ENCODE assay signal across 20 cellular contexts in genomic region chr4:117965608-117966007, GRCh38.
DNase-seq lines count a peak whose midpoint lies in the region; ATAC-seq and TF ChIP-seq lines count a peak whose summit lies in the region.
"Had no signal": no experiment of that assay in that cellular context is flagged by ENCODE, and none has a peak within 500 bp of the region (broad histone marks: within the 10 kb centered on the region; RNA-seq: fewer than 3 reads in every experiment).

No MANE protein-coding gene starts in this region.

- no peaks in the 10 kb centered on the region for H3K4me1 Mint-ChIP-seq in WTC11
- H3K4me1 Mint-ChIP-seq: activated naive CD8-positive, alpha-beta T cell treated with anti-CD3 and anti-CD28 coated beads, Interleukin-2, amount 10 ng/mL, durations not matched to agents 7 days and 5 days; stimulated activated naive B cell treated with anti-CD40 and anti-IgM and Interleukin-4, amounts not matched to agents 10 μg/mL and 1 μg/mL and 100 μg/mL, for 72 hours had no signal

- TF ChIP-seq POLR2A in GM18505 (IDR thresholded peaks at IDR 0.05; ENCODE audit: borderline replicate concordance, extremely low read depth, insufficient read depth, insufficient read length), result no peak

- H3K4me3 ChIP-seq in neural cell (ENCODE audit: low read length), result peak overlapping the region; percentile 40
- H3K4me3 ChIP-seq: right lobe of liver, SK-N-MC, thyroid gland had no signal

- H3K27me3 ChIP-seq in neural cell (ENCODE audit: insufficient read depth, low read depth, low read length), result no peaks in the 10 kb centered on the region
- H3K27me3 ChIP-seq: right lobe of liver, thyroid gland had no signal

- no peaks in the 10 kb centered on the region for H4K20me1 ChIP-seq in neural cell (ENCODE audit: insufficient read depth)

- H3K27ac ChIP-seq in neural cell (ENCODE audit: low read length), result peak overlapping the region; percentile 84
- H3K27ac ChIP-seq: epithelial cell of prostate, right lobe of liver, SK-N-MC, thyroid gland had no signal

- H3K36me3 Mint-ChIP-seq in WTC11, result no peaks in the 10 kb centered on the region
- H3K36me3 Mint-ChIP-seq: activated naive CD8-positive, alpha-beta T cell treated with anti-CD3 and anti-CD28 coated beads, Interleukin-2, amount 10 ng/mL, durations not matched to agents 7 days and 5 days; CD8-positive, alpha-beta T cell; stimulated activated naive B cell treated with anti-CD40 and anti-IgM and Interleukin-4, amounts not matched to agents 10 μg/mL and 1 μg/mL and 100 μg/mL, for 72 hours had no signal

- peaks cover 7% of the 10 kb centered on the region for H3F3A ChIP-seq in neural cell (ENCODE audit: insufficient read depth, low read length, poor library complexity, severe bottlenecking)

- POLR2A ChIA-PET in WTC11 (lab: Charles Lee), result no interaction called here

- ATAC-seq in WTC11, result no peak
- ATAC-seq in GM18505 (IDR thresholded peaks at IDR 0.05; ENCODE audit: unreplicated experiment), result no peak
- ATAC-seq: CD8-positive, alpha-beta T cell; left cardiac atrium; right lobe of liver; stimulated activated naive B cell treated with anti-CD40 and anti-IgM and Interleukin-4, amounts not matched to agents 10 μg/mL and 1 μg/mL and 100 μg/mL, for 72 hours had no signal

- peak overlapping the region; percentile 28 for H3K4me2 ChIP-seq in neural cell (ENCODE audit: low read length)

- H2AFZ ChIP-seq in neural cell (ENCODE audit: low read depth, low read length), result no peak overlapping the region

- H3K9me2 ChIP-seq in neural cell (ENCODE audit: insufficient read depth, low read length), result no peaks in the 10 kb centered on the region

- H3K27me3 Mint-ChIP-seq in WTC11 (ENCODE audit: low read depth), result no peaks in the 10 kb centered on the region
- H3K27me3 Mint-ChIP-seq: activated naive CD8-positive, alpha-beta T cell treated with anti-CD3 and anti-CD28 coated beads, Interleukin-2, amount 10 ng/mL, durations not matched to agents 7 days and 5 days; stimulated activated naive B cell treated with anti-CD40 and anti-IgM and Interleukin-4, amounts not matched to agents 10 μg/mL and 1 μg/mL and 100 μg/mL, for 72 hours had no signal

- H3K4me3 Mint-ChIP-seq in WTC11, result no peak overlapping the region
- H3K4me3 Mint-ChIP-seq: activated naive CD8-positive, alpha-beta T cell treated with anti-CD3 and anti-CD28 coated beads, Interleukin-2, amount 10 ng/mL, durations not matched to agents 7 days and 5 days; activated T-helper 1 cell treated with anti-CD3 and anti-CD28 coated beads, Interleukin-12 subunit alpha, Interleukin-12 subunit beta, Interleukin-2, Interleukin-4 antibody, amounts not matched to agents 30 ng/mL and 10 ng/mL and 1 ng/mL, durations not matched to agents 14 hours and 24 hours and 36 hours; CD8-positive, alpha-beta T cell; stimulated activated naive B cell treated with anti-CD40 and anti-IgM and Interleukin-4, amounts not matched to agents 10 μg/mL and 1 μg/mL and 100 μg/mL, for 72 hours had no signal

- H3K9me3 ChIP-seq in neural cell (ENCODE audit: low read length), result no peaks in the 10 kb centered on the region
- H3K9me3 ChIP-seq: right lobe of liver, thyroid gland had no signal

- H3K36me3 ChIP-seq in neural cell (ENCODE audit: insufficient read depth, low read length), result no peaks in the 10 kb centered on the region
- H3K36me3 ChIP-seq: right lobe of liver, thyroid gland had no signal

- peak; percentile 99 for TF ChIP-seq EP300 in neural cell (conservative IDR thresholded peaks at IDR 0.05; ENCODE audit: poor library complexity, severe bottlenecking)

- TF ChIP-seq RAD21 in neural cell (conservative IDR thresholded peaks at IDR 0.05), result peak; percentile 36

- peak overlapping the region; percentile 42 for H3K9ac ChIP-seq in neural cell (ENCODE audit: low read length)

- peaks cover 10% of the 10 kb centered on the region for H3K9me3 Mint-ChIP-seq in WTC11
- H3K9me3 Mint-ChIP-seq: activated naive CD8-positive, alpha-beta T cell treated with anti-CD3 and anti-CD28 coated beads, Interleukin-2, amount 10 ng/mL, durations not matched to agents 7 days and 5 days; activated T-helper 1 cell treated with anti-CD3 and anti-CD28 coated beads, Interleukin-12 subunit alpha, Interleukin-12 subunit beta, Interleukin-2, Interleukin-4 antibody, amounts not matched to agents 30 ng/mL and 10 ng/mL and 1 ng/mL, durations not matched to agents 14 hours and 24 hours and 36 hours; CD8-positive, alpha-beta T cell had no signal

- CTCF ChIA-PET in WTC11 (lab: Charles Lee), result no interaction called here

- DNase-seq in ELR (ENCODE audit: low read depth) (peak; percentile 5), NCI-H2227 treated with DMSO at 0.1 percent for 48 hours (lab: John Stamatoyannopoulos, UW) (peak; percentile 15), cerebellum (ENCODE audit: low spot score) (peak; percentile 42), WTC11 (ENCODE audit: low spot score) (no peak), hepatic stellate cell (ENCODE audit: low spot score) (no peak), epidermal melanocyte (ENCODE audit: insufficient read length, low spot score) (no peak)
- DNase-seq: activated CD4-positive, CD25-positive, alpha-beta regulatory T cell treated with anti-CD3 and anti-CD28 coated beads, Interleukin-2, amount 50 U/mL, for 72 hours; activated naive CD8-positive, alpha-beta T cell treated with anti-CD3 and anti-CD28 coated beads, Interleukin-2, amount 10 ng/mL, durations not matched to agents 7 days and 5 days; CD8-positive, alpha-beta T cell; DND-41; left cardiac atrium; NCI-H1105; right lobe of liver; stimulated activated naive B cell treated with anti-CD40 and anti-IgM and Interleukin-4, amounts not matched to agents 10 μg/mL and 1 μg/mL and 100 μg/mL, for 72 hours; thyroid gland had no signal

- TF ChIP-seq CTCF in neural cell (IDR thresholded peaks at IDR 0.05; ENCODE audit: poor library complexity, severe bottlenecking), result no peak
- no peak for TF ChIP-seq CTCF in WTC11 (IDR thresholded peaks at IDR 0.05)

- H3K27ac Mint-ChIP-seq in WTC11, result no peak overlapping the region
- H3K27ac Mint-ChIP-seq: activated naive CD8-positive, alpha-beta T cell treated with anti-CD3 and anti-CD28 coated beads, Interleukin-2, amount 10 ng/mL, durations not matched to agents 7 days and 5 days; activated T-helper 1 cell treated with anti-CD3 and anti-CD28 coated beads, Interleukin-12 subunit alpha, Interleukin-12 subunit beta, Interleukin-2, Interleukin-4 antibody, amounts not matched to agents 30 ng/mL and 10 ng/mL and 1 ng/mL, durations not matched to agents 14 hours and 24 hours and 36 hours; CD8-positive, alpha-beta T cell; stimulated activated naive B cell treated with anti-CD40 and anti-IgM and Interleukin-4, amounts not matched to agents 10 μg/mL and 1 μg/mL and 100 μg/mL, for 72 hours had no signal

- H3K79me2 ChIP-seq in neural cell (replicated peaks; ENCODE audit: insufficient read depth, low read length), result no peaks in the 10 kb centered on the region

TF ChIP-seq in neural cell, 6 proteins besides CTCF, POLR2A, EP300 and RAD21 (continues in another document):
- TF ChIP-seq EZH2 (IDR thresholded peaks at IDR 0.05; ENCODE audit: borderline replicate concordance, insufficient read depth, low read length, poor library complexity, severe bottlenecking), result no peak
- no peak for TF ChIP-seq TAF1 (IDR thresholded peaks at IDR 0.05; ENCODE audit: low read depth)
- peak; percentile 40 for TF ChIP-seq SMC3 (conservative IDR thresholded peaks at IDR 0.05; ENCODE audit: poor library complexity)

TF ChIP-seq in WTC11, 78 proteins besides CTCF, POLR2A, EP300 and RAD21:
- no peak for TF ChIP-seq SOX15 (CRISPR knock-in tag; IDR thresholded peaks at IDR 0.05)
- no peak for TF ChIP-seq FOXJ3 (CRISPR knock-in tag; IDR thresholded peaks at IDR 0.05; ENCODE audit: borderline replicate concordance)
- no peak for TF ChIP-seq PRRX2 (CRISPR knock-in tag; IDR thresholded peaks at IDR 0.05)
- TF ChIP-seq JUN (CRISPR knock-in tag; IDR thresholded peaks at IDR 0.05), result no peak
- no peak for TF ChIP-seq E2F4 (CRISPR knock-in tag; IDR thresholded peaks at IDR 0.05; ENCODE audit: borderline replicate concordance, low read depth)
- TF ChIP-seq HMGA2 (CRISPR knock-in tag; IDR thresholded peaks at IDR 0.05), result no peak
- TF ChIP-seq, protein P1, sequence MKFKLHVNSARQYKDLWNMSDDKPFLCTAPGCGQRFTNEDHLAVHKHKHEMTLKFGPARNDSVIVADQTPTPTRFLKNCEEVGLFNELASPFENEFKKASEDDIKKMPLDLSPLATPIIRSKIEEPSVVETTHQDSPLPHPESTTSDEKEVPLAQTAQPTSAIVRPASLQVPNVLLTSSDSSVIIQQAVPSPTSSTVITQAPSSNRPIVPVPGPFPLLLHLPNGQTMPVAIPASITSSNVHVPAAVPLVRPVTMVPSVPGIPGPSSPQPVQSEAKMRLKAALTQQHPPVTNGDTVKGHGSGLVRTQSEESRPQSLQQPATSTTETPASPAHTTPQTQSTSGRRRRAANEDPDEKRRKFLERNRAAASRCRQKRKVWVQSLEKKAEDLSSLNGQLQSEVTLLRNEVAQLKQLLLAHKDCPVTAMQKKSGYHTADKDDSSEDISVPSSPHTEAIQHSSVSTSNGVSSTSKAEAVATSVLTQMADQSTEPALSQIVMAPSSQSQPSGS (CRISPR knock-in tag; IDR thresholded peaks at IDR 0.05; ENCODE audit: borderline replicate concordance, low read depth), result no peak
- TF ChIP-seq MAX (CRISPR knock-in tag; IDR thresholded peaks at IDR 0.05), result no peak
- TF ChIP-seq CDX4 (CRISPR knock-in tag; IDR thresholded peaks at IDR 0.05; ENCODE audit: borderline replicate concordance), result no peak
- no peak for TF ChIP-seq ETV6 (CRISPR knock-in tag; IDR thresholded peaks at IDR 0.05)

Comparison
In these comparisons a context has a peak if more than half of its experiments do, and no peak if none do; other contexts are left out.
1. DNase-seq: peak in ELR (single experiment), NCI-H2227 treated with DMSO at 0.1 percent for 48 hours (single experiment) and cerebellum (single experiment); none in WTC11 (single experiment), hepatic stellate cell (single experiment) and epidermal melanocyte (single experiment).